Comparison of ENCODE assay signal across 1 cellular context in the genomic region with DNA sequence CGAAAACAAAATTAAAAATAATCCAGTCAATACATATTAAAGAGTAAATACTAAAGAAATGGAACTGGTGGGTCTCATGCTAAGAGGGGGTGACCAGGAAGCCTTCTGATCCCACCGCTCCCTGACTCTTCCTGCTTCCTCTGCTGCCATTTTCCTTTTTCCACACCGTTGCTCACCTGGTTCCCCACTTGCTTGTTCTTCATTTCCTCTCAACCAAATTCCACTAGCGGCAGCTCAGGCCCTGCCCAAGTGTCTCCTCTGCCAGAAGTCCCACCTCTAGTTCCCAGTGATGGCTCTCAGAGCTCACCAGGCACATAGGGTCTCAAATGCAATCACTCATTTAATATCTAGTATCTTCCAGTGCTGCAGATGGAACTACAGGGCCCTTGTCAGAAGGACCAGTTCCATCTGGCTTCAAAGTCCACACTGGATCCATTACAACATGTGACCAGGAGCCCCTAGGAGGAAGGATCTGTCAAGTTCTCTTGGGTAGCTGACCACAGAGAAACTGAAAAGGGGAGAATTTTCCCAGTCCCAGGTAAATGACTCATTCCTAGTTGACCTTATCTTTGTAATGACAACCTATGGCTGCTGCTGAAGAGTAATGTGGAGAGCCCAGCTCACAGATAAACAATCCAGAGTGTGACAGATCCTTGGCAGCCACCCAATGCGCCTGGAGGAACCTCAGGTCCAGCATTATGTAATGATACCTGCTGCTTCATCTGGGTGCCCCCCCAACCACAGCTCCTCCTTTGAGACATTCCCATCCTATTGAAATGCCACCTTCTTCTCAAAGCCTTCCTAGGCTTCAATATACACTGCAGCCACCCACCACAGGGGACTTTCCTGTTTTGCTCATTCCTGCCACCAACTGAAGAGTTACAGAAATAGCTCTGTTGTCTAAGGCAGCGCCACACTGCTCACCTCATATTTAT.
TF ChIP-seq lines count a peak whose summit lies in the region.

No MANE protein-coding gene starts in this region.

TF ChIP-seq in HEK293, 187 proteins besides CTCF, POLR2A, EP300 and RAD21 (continued from another document):
- TF ChIP-seq, protein P1, sequence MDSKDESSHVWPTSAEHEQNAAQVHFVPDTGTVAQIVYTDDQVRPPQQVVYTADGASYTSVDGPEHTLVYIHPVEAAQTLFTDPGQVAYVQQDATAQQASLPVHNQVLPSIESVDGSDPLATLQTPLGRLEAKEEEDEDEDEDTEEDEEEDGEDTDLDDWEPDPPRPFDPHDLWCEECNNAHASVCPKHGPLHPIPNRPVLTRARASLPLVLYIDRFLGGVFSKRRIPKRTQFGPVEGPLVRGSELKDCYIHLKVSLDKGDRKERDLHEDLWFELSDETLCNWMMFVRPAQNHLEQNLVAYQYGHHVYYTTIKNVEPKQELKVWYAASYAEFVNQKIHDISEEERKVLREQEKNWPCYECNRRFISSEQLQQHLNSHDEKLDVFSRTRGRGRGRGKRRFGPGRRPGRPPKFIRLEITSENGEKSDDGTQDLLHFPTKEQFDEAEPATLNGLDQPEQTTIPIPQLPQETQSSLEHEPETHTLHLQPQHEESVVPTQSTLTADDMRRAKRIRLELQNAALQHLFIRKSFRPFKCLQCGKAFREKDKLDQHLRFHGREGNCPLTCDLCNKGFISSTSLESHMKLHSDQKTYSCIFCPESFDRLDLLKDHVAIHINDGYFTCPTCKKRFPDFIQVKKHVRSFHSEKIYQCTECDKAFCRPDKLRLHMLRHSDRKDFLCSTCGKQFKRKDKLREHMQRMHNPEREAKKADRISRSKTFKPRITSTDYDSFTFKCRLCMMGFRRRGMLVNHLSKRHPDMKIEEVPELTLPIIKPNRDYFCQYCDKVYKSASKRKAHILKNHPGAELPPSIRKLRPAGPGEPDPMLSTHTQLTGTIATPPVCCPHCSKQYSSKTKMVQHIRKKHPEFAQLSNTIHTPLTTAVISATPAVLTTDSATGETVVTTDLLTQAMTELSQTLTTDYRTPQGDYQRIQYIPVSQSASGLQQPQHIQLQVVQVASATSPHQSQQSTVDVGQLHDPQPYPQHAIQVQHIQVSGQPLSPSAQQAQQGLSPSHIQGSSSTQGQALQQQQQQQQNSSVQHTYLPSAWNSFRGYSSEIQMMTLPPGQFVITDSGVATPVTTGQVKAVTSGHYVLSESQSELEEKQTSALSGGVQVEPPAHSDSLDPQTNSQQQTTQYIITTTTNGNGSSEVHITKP (tag by site-specific recombination; IDR thresholded peaks at IDR 0.05), result peak; percentile 76
- TF ChIP-seq ZNF37A (tag by site-specific recombination; IDR thresholded peaks at IDR 0.05) (no peak), ZIC2 (tag by site-specific recombination; IDR thresholded peaks at IDR 0.05) (peak; percentile 36; the same call in 1 of the 2 replicates), ZNF544 (tag by site-specific recombination; IDR thresholded peaks at IDR 0.05) (no peak), ZNF10 (tag by site-specific recombination; IDR thresholded peaks at IDR 0.05) (no peak), SP7 (tag by site-specific recombination; IDR thresholded peaks at IDR 0.05) (peak; percentile 98), SCRT1 (tag by site-specific recombination; IDR thresholded peaks at IDR 0.05; ENCODE audit: borderline replicate concordance) (0 out of 2 replicates have a peak, but pooled peaks have one; percentile 47), ZNF394 (tag by site-specific recombination; IDR thresholded peaks at IDR 0.05; ENCODE audit: borderline replicate concordance) (peak; percentile 50; the same call in 1 of the 2 replicates), ZNF670 (tag by site-specific recombination; IDR thresholded peaks at IDR 0.05; ENCODE audit: low read depth) (no peak), OSR2 (tag by site-specific recombination; IDR thresholded peaks at IDR 0.05) (peak; percentile 58; the same call in 1 of the 2 replicates), PRDM1 (tag by site-specific recombination; IDR thresholded peaks at IDR 0.05) (peak; percentile 31; the same call in 1 of the 2 replicates), KLF10 (tag by site-specific recombination; IDR thresholded peaks at IDR 0.05) (peak; percentile 21; the same call in 1 of the 2 replicates)
- TF ChIP-seq, protein P2, sequence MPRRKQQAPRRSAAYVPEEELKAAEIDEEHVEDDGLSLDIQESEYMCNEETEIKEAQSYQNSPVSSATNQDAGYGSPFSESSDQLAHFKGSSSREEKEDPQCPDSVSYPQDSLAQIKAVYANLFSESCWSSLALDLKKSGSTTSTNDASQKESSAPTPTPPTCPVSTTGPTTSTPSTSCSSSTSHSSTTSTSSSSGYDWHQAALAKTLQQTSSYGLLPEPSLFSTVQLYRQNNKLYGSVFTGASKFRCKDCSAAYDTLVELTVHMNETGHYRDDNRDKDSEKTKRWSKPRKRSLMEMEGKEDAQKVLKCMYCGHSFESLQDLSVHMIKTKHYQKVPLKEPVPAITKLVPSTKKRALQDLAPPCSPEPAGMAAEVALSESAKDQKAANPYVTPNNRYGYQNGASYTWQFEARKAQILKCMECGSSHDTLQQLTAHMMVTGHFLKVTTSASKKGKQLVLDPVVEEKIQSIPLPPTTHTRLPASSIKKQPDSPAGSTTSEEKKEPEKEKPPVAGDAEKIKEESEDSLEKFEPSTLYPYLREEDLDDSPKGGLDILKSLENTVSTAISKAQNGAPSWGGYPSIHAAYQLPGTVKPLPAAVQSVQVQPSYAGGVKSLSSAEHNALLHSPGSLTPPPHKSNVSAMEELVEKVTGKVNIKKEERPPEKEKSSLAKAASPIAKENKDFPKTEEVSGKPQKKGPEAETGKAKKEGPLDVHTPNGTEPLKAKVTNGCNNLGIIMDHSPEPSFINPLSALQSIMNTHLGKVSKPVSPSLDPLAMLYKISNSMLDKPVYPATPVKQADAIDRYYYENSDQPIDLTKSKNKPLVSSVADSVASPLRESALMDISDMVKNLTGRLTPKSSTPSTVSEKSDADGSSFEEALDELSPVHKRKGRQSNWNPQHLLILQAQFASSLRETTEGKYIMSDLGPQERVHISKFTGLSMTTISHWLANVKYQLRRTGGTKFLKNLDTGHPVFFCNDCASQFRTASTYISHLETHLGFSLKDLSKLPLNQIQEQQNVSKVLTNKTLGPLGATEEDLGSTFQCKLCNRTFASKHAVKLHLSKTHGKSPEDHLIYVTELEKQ (tag by site-specific recombination; IDR thresholded peaks at IDR 0.05; ENCODE audit: borderline replicate concordance), result peak; percentile 64; the same call in 1 of the 2 replicates
- TF ChIP-seq, protein P3, sequence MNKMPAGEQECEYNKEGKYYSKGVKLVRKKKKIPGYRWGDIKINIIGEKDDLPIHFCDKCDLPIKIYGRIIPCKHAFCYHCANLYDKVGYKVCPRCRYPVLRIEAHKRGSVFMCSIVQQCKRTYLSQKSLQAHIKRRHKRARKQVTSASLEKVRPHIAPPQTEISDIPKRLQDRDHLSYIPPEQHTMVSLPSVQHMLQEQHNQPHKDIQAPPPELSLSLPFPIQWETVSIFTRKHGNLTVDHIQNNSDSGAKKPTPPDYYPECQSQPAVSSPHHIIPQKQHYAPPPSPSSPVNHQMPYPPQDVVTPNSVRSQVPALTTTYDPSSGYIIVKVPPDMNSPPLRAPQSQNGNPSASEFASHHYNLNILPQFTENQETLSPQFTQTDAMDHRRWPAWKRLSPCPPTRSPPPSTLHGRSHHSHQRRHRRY (tag by site-specific recombination; IDR thresholded peaks at IDR 0.05), result no peak
- TF ChIP-seq, protein P4, sequence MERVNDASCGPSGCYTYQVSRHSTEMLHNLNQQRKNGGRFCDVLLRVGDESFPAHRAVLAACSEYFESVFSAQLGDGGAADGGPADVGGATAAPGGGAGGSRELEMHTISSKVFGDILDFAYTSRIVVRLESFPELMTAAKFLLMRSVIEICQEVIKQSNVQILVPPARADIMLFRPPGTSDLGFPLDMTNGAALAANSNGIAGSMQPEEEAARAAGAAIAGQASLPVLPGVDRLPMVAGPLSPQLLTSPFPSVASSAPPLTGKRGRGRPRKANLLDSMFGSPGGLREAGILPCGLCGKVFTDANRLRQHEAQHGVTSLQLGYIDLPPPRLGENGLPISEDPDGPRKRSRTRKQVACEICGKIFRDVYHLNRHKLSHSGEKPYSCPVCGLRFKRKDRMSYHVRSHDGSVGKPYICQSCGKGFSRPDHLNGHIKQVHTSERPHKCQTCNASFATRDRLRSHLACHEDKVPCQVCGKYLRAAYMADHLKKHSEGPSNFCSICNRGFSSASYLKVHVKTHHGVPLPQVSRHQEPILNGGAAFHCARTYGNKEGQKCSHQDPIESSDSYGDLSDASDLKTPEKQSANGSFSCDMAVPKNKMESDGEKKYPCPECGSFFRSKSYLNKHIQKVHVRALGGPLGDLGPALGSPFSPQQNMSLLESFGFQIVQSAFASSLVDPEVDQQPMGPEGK (tag by site-specific recombination; IDR thresholded peaks at IDR 0.05), result 0 out of 2 replicates have a peak, but pooled peaks have one; percentile 27
- TF ChIP-seq, protein P5, sequence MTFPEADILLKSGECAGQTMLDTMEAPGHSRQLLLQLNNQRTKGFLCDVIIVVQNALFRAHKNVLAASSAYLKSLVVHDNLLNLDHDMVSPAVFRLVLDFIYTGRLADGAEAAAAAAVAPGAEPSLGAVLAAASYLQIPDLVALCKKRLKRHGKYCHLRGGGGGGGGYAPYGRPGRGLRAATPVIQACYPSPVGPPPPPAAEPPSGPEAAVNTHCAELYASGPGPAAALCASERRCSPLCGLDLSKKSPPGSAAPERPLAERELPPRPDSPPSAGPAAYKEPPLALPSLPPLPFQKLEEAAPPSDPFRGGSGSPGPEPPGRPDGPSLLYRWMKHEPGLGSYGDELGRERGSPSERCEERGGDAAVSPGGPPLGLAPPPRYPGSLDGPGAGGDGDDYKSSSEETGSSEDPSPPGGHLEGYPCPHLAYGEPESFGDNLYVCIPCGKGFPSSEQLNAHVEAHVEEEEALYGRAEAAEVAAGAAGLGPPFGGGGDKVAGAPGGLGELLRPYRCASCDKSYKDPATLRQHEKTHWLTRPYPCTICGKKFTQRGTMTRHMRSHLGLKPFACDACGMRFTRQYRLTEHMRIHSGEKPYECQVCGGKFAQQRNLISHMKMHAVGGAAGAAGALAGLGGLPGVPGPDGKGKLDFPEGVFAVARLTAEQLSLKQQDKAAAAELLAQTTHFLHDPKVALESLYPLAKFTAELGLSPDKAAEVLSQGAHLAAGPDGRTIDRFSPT (tag by site-specific recombination; IDR thresholded peaks at IDR 0.05), result peak; percentile 52; the same call in 1 of the 2 replicates
